2 cellular contexts compared by ENCODE assay signal in genomic region chr12:20040844-20041243, GRCh38.
TF ChIP-seq lines count a peak whose summit lies in the region.

No MANE protein-coding gene starts in this region.

TF ChIP-seq in GM23338, 12 proteins besides CTCF, POLR2A, EP300 and RAD21 (continued from another document):
- TF ChIP-seq, protein P1, sequence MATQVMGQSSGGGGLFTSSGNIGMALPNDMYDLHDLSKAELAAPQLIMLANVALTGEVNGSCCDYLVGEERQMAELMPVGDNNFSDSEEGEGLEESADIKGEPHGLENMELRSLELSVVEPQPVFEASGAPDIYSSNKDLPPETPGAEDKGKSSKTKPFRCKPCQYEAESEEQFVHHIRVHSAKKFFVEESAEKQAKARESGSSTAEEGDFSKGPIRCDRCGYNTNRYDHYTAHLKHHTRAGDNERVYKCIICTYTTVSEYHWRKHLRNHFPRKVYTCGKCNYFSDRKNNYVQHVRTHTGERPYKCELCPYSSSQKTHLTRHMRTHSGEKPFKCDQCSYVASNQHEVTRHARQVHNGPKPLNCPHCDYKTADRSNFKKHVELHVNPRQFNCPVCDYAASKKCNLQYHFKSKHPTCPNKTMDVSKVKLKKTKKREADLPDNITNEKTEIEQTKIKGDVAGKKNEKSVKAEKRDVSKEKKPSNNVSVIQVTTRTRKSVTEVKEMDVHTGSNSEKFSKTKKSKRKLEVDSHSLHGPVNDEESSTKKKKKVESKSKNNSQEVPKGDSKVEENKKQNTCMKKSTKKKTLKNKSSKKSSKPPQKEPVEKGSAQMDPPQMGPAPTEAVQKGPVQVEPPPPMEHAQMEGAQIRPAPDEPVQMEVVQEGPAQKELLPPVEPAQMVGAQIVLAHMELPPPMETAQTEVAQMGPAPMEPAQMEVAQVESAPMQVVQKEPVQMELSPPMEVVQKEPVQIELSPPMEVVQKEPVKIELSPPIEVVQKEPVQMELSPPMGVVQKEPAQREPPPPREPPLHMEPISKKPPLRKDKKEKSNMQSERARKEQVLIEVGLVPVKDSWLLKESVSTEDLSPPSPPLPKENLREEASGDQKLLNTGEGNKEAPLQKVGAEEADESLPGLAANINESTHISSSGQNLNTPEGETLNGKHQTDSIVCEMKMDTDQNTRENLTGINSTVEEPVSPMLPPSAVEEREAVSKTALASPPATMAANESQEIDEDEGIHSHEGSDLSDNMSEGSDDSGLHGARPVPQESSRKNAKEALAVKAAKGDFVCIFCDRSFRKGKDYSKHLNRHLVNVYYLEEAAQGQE (IDR thresholded peaks at IDR 0.05; ENCODE audit: unreplicated experiment): no peak
- TF ChIP-seq ETS1 (IDR thresholded peaks at IDR 0.05) (no peak), ZNF462 (CRISPR knock-in tag; IDR thresholded peaks at IDR 0.05) (no peak), CREB1 (CRISPR knock-in tag; IDR thresholded peaks at IDR 0.05; ENCODE audit: low read depth) (no peak), ZNF114 (CRISPR knock-in tag; IDR thresholded peaks at IDR 0.05) (no peak)

TF ChIP-seq in WTC11, 78 proteins besides CTCF, POLR2A, EP300 and RAD21 (continued from another document):
- no peak for TF ChIP-seq AFF4 (CRISPR knock-in tag; IDR thresholded peaks at IDR 0.05; ENCODE audit: borderline replicate concordance)
- TF ChIP-seq GRHL2 (CRISPR knock-in tag; IDR thresholded peaks at IDR 0.05; ENCODE audit: insufficient replicate concordance, severe bottlenecking): no peak
- TF ChIP-seq NFE2L1 (CRISPR knock-in tag; IDR thresholded peaks at IDR 0.05): no peak
- TF ChIP-seq TEAD4 (CRISPR knock-in tag; IDR thresholded peaks at IDR 0.05): no peak
